Comparison of ENCODE assay signal across 34 cellular contexts in the genomic region with DNA sequence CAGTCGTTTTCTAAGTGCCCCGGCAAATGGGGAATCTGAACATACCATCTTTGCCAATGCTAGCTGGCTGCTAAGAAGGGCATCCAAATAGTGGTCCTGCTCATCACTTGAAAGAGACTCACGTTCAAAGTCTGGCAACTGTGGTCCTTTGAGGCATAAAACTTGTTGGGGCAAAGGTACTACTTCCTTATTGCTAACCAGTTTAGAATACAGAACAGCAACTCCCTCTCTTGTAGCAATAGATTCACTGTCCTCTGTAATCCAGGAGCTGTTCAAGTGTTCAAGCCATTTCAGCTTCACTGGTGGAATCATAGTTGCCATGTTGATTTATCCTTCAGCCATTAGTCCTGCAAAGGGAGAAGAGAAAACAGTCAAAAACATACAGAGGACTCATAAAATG.
"Had no signal": no experiment of that assay in that cellular context is flagged by ENCODE, and none has a peak within 500 bp of the region (broad histone marks: within the 10 kb centered on the region; RNA-seq: fewer than 3 reads in every experiment).

No MANE protein-coding gene starts in this region.

- H3K27me3 ChIP-seq: MG63 had no signal

- H3K9me3 ChIP-seq: MG63 had no signal

- H3K27ac ChIP-seq: KMS-11 had no signal

- DNase-seq: Karpas-422, Kasumi-1, KG1, MG63, MM.1S, MV-4-11, NCI-H1048, NCI-H1092, NCI-H1092 treated with DMSO at 0.1 percent for 48 hours, NCI-H1105, NCI-H1105 treated with DMSO at 0.1 percent for 48 hours, NCI-H1417, NCI-H1417 treated with DMSO at 0.1 percent for 48 hours, NCI-H1436, NCI-H1436 treated with DMSO at 0.1 percent for 48 hours, NCI-H146, NCI-H1694, NCI-H1694 treated with DMSO at 0.1 percent for 48 hours, NCI-H187, NCI-H187 treated with DMSO at 0.1 percent for 48 hours, NCI-H1930, NCI-H2029, NCI-H2029 treated with DMSO at 0.1 percent for 48 hours, NCI-H2081, NCI-H2081 treated with DMSO at 0.1 percent for 48 hours, NCI-H2107, NCI-H2171, NCI-H2171 treated with DMSO at 0.1 percent for 48 hours, NCI-H2227 treated with DMSO at 0.1 percent for 48 hours, NCI-H226, NCI-H345, NCI-H446, NCI-H446 treated with DMSO at 0.1 percent for 48 hours had no signal

- H3K4me3 ChIP-seq: MG63 had no signal
